ENCODE assay signal across 1 cellular context in genomic region chr1:30682396-30683275, GRCh38.
TF ChIP-seq lines count a peak whose summit lies in the region.

No MANE protein-coding gene starts in this region.

TF ChIP-seq in K562, 482 proteins besides CTCF, POLR2A, EP300 and RAD21 (continued from another document):
- TF ChIP-seq CLOCK (CRISPR knock-in tag; IDR thresholded peaks at IDR 0.05; ENCODE audit: borderline replicate concordance) (no peak), MCM7 (IDR thresholded peaks at IDR 0.05) (no peak), ZNF324 (CRISPR knock-in tag; IDR thresholded peaks at IDR 0.05) (no peak)
